In genomic region chrX:133590703-133591505, GRCh38 we compare ENCODE assay signal across 19 cellular contexts.
DNase-seq lines count a peak whose midpoint lies in the region; ATAC-seq, FAIRE-seq and TF ChIP-seq lines count a peak whose summit lies in the region.
"Had no signal": no experiment of that assay in that cellular context is flagged by ENCODE, and none has a peak within 500 bp of the region (broad histone marks: within the 10 kb centered on the region; RNA-seq: fewer than 3 reads in every experiment).

No MANE protein-coding gene starts in this region.

- no peak overlapping the region for H3K4me3 Mint-ChIP-seq in astrocyte (ENCODE audit: unreplicated experiment)

- TF ChIP-seq POLR2A in HepG2 (IDR thresholded peaks at IDR 0.05; ENCODE audit: insufficient read depth in 1 of 2, low read depth in 2 of 2, low read length in 2 of 2): no peak
- no peak for TF ChIP-seq POLR2A in right lobe of liver (IDR thresholded peaks at IDR 0.05)

- no peak for TF ChIP-seq CTCF in HepG2 (CRISPR knock-in tag; IDR thresholded peaks at IDR 0.05)
- no peak for TF ChIP-seq CTCF in right lobe of liver (IDR thresholded peaks at IDR 0.05)
- TF ChIP-seq CTCF in astrocyte (IDR thresholded peaks at IDR 0.05; ENCODE audit: insufficient read depth, low read depth, low read length): no peak
- TF ChIP-seq CTCF in fibroblast of the aortic adventitia (IDR thresholded peaks at IDR 0.05; ENCODE audit: insufficient read depth, low read length): no peak

- WGBS in HepG2 (ENCODE audit: low lambda C conversion rate): 100% methylated on average over 7 of the region's 7 CpGs
- WGBS in right lobe of liver (ENCODE audit: insufficient coverage, low coverage, low lambda C conversion rate, missing lambda C conversion rate): 53% methylated on average over 6 of the region's 7 CpGs

- H4K20me1 ChIP-seq in HepG2 (ENCODE audit: insufficient read depth, low read length): peaks cover 23% of the 10 kb centered on the region; the same call in 1 of the 2 replicates
- no peaks in the 10 kb centered on the region for H4K20me1 ChIP-seq in astrocyte (ENCODE audit: insufficient read depth, low read length)
- no peaks in the 10 kb centered on the region for H4K20me1 ChIP-seq in Karpas-422 (ENCODE audit: insufficient read depth, low read depth, low read length)

- in situ Hi-C loops in HepG2 (cut with HindIII; ENCODE audit: extremely low pct_ligation_motif_present, low pct_unique_long_range_greater_than_20kb): no loop called here

- no peaks in the 10 kb centered on the region for H3K36me3 Mint-ChIP-seq in astrocyte (ENCODE audit: low read depth, unreplicated experiment)

- intact Hi-C loops in HepG2 (cut with micrococcal nuclease; ENCODE audit: unreplicated experiment) (no loop called here), right lobe of liver (cut with DNase I) (no loop called here)

- H3K4me2 ChIP-seq in HepG2 (ENCODE audit: low read depth, low read length) (no peak overlapping the region), astrocyte (ENCODE audit: low read length) (no peak overlapping the region), Karpas-422 (ENCODE audit: low read depth, low read length, poor library complexity, severe bottlenecking) (no peak overlapping the region)
- H3K4me2 ChIP-seq: A549, KMS-11 had no signal

- no peaks in the 10 kb centered on the region for H3K79me2 ChIP-seq in HepG2 (ENCODE audit: insufficient read depth, low read length)
- H3K79me2 ChIP-seq in astrocyte (ENCODE audit: insufficient read depth, low read length): no peaks in the 10 kb centered on the region
- no peaks in the 10 kb centered on the region for H3K79me2 ChIP-seq in Karpas-422 (ENCODE audit: low read length)

- H3K9ac ChIP-seq in HepG2 (ENCODE audit: insufficient read depth, low read depth, low read length) (no peak overlapping the region), astrocyte (ENCODE audit: low read length) (no peak overlapping the region), Karpas-422 (ENCODE audit: low read length) (no peak overlapping the region)
- H3K9ac ChIP-seq: KMS-11 had no signal

- no peaks in the 10 kb centered on the region for H3K9me2 ChIP-seq in Karpas-422 (replicated peaks; ENCODE audit: insufficient read depth, low read length)

- no peak for FAIRE-seq in HepG2 (lab: Jason Lieb, UNC)
- peak; percentile 76 for FAIRE-seq in astrocyte (lab: Jason Lieb, UNC)
- FAIRE-seq: A549 had no signal

- no peak for TF ChIP-seq RAD21 in HepG2 (CRISPR knock-in tag; IDR thresholded peaks at IDR 0.05)

- H3K9me3 Mint-ChIP-seq in astrocyte (ENCODE audit: unreplicated experiment): peaks cover 4% of the 10 kb centered on the region

- H3K4me1 Mint-ChIP-seq in astrocyte (ENCODE audit: low read depth, unreplicated experiment): peaks cover 12% of the 10 kb centered on the region

- H2AFZ ChIP-seq in HepG2 (ENCODE audit: low read length) (no peak overlapping the region), astrocyte (ENCODE audit: low read depth, low read length) (no peak overlapping the region), Karpas-422 (ENCODE audit: low read length) (no peak overlapping the region)

- H3K9me3 ChIP-seq in HepG2 (ENCODE audit: low read length) (no peaks in the 10 kb centered on the region), right lobe of liver (no peaks in the 10 kb centered on the region), astrocyte (ENCODE audit: insufficient read depth, low read depth, low read length) (no peaks in the 10 kb centered on the region), Karpas-422 (ENCODE audit: low read length) (no peaks in the 10 kb centered on the region)
- H3K9me3 ChIP-seq: A549, HAP-1, Peyer's patch had no signal

- H3K27me3 Mint-ChIP-seq in astrocyte (ENCODE audit: low read depth, unreplicated experiment): no peaks in the 10 kb centered on the region

- H3K36me3 ChIP-seq in HepG2 (replicated peaks in 1 of 2; ENCODE audit: control insufficient read depth in 1 of 2, insufficient read depth in 2 of 2, low read length in 2 of 2) (peaks cover 9 to 48% of the 10 kb centered on the region in 2 experiments), right lobe of liver (no peaks in the 10 kb centered on the region), astrocyte (ENCODE audit: insufficient read depth, low read length) (no peaks in the 10 kb centered on the region), Karpas-422 (ENCODE audit: insufficient read depth, low read length) (no peaks in the 10 kb centered on the region)
- H3K36me3 ChIP-seq: Peyer's patch had no signal

- H3K27ac ChIP-seq in HepG2 (ENCODE audit: extremely low read length, insufficient read depth, low read length) (no peak overlapping the region), right lobe of liver (no peak overlapping the region), astrocyte (ENCODE audit: low read depth, low read length) (no peak overlapping the region), Karpas-422 (ENCODE audit: low read length) (no peak overlapping the region)
- H3K27ac ChIP-seq: A549, KMS-11, Peyer's patch had no signal

- no TSS peak for BruUV-seq in HepG2 (replicated peaks; lab: Mats Ljungman, UMichigan)

- ATAC-seq in HepG2: no peak
- no peak for ATAC-seq in right lobe of liver
- ATAC-seq: A549 had no signal

- no peak overlapping the region for H3K27ac Mint-ChIP-seq in astrocyte (ENCODE audit: unreplicated experiment)

- CTCF ChIA-PET in HepG2 (lab: Yijun Ruan, JAX; ENCODE audit: low intra/inter-chr PET ratio, low total read pairs): no interaction called here

- no peaks in the 10 kb centered on the region for H3K27me3 ChIP-seq in HepG2 (ENCODE audit: control insufficient read depth in 1 of 2, insufficient read depth in 2 of 2, low read length in 2 of 2)
- H3K27me3 ChIP-seq in right lobe of liver: no peaks in the 10 kb centered on the region
- H3K27me3 ChIP-seq in astrocyte (ENCODE audit: insufficient read depth, low read length): no peaks in the 10 kb centered on the region
- H3K27me3 ChIP-seq in Karpas-422 (ENCODE audit: low read length): no peaks in the 10 kb centered on the region
- H3K27me3 ChIP-seq: Peyer's patch had no signal

- H3K4me1 ChIP-seq in HepG2 (ENCODE audit: insufficient read depth, low read length): peaks cover 8% of the 10 kb centered on the region; the same call in 1 of the 2 replicates
- H3K4me1 ChIP-seq in right lobe of liver: no peaks in the 10 kb centered on the region
- peaks cover 2% of the 10 kb centered on the region for H3K4me1 ChIP-seq in astrocyte (ENCODE audit: insufficient read depth, low read length)
- no peaks in the 10 kb centered on the region for H3K4me1 ChIP-seq in Karpas-422 (ENCODE audit: low read length)
- H3K4me1 ChIP-seq: A549, HAP-1, Peyer's patch had no signal

- POLR2A ChIA-PET in HepG2 (lab: Yijun Ruan, JAX): no interaction called here

- H3K4me3 ChIP-seq in HepG2 (replicated peaks in 1 of 3; ENCODE audit: insufficient read depth in 1 of 3, low read depth in 2 of 3, low read length in 3 of 3): no peak overlapping the region
- no peak overlapping the region for H3K4me3 ChIP-seq in right lobe of liver
- no peak overlapping the region for H3K4me3 ChIP-seq in astrocyte (ENCODE audit: insufficient read depth, low read depth, low read length)
- no peak overlapping the region for H3K4me3 ChIP-seq in fibroblast of the aortic adventitia (ENCODE audit: low read depth, low read length)
- H3K4me3 ChIP-seq in Karpas-422 (ENCODE audit: low read length): no peak overlapping the region
- H3K4me3 ChIP-seq: A549, HAP-1, Peyer's patch had no signal

- DNase-seq in HepG2 (ENCODE audit: low spot score) (no peak), right lobe of liver (no peak), astrocyte (ENCODE audit: low read depth) (peak; percentile 18), fibroblast of the aortic adventitia (ENCODE audit: low read depth) (peak; percentile 39), NCI-H526 (lab: John Stamatoyannopoulos, UW) (no peak), NCI-H226 (no peak), Karpas-422 (no peak)
- DNase-seq in activated CD8-positive, alpha-beta memory T cell treated with anti-CD3 and anti-CD28 coated beads for 24 hours: no peak
- DNase-seq: C1 segment of cervical spinal cord, EL, NCI-H1417, NCI-H2029, NCI-H2171, NCI-H82, Peyer's patch, SHP77 treated with DMSO at 0.1 percent for 48 hours had no signal

- no peak for TF ChIP-seq EP300 in HepG2 (IDR thresholded peaks at IDR 0.05; ENCODE audit: low read depth in 2 of 2, low read length in 2 of 2)
- TF ChIP-seq EP300 in HepG2 (CRISPR knock-in tag; IDR thresholded peaks at IDR 0.05; ENCODE audit: borderline replicate concordance): no peak

TF ChIP-seq in HepG2, 621 proteins besides CTCF, POLR2A, EP300 and RAD21:
- TF ChIP-seq PAF1 (CRISPR knock-in tag; IDR thresholded peaks at IDR 0.05) (peak; percentile 61; the same call in 1 of the 2 replicates), ZBTB3 (CRISPR knock-in tag; IDR thresholded peaks at IDR 0.05; ENCODE audit: borderline replicate concordance, low read depth) (no peak), RBM22 (optimal IDR thresholded peaks at IDR 0.05; ENCODE audit: low read length) (peak; percentile 78)

Comparison
In these comparisons a context has a peak if more than half of its experiments do, and no peak if none do; other contexts are left out.
1. DNase-seq: peak in astrocyte (single experiment) and fibroblast of the aortic adventitia (single experiment); none in HepG2 (single experiment), right lobe of liver (0 of 3), NCI-H526 (0 of 2), activated CD8-positive, alpha-beta memory T cell treated with anti-CD3 and anti-CD28 coated beads for 24 hours (single experiment), NCI-H226 (single experiment) and Karpas-422 (single experiment).